In the genomic region with DNA sequence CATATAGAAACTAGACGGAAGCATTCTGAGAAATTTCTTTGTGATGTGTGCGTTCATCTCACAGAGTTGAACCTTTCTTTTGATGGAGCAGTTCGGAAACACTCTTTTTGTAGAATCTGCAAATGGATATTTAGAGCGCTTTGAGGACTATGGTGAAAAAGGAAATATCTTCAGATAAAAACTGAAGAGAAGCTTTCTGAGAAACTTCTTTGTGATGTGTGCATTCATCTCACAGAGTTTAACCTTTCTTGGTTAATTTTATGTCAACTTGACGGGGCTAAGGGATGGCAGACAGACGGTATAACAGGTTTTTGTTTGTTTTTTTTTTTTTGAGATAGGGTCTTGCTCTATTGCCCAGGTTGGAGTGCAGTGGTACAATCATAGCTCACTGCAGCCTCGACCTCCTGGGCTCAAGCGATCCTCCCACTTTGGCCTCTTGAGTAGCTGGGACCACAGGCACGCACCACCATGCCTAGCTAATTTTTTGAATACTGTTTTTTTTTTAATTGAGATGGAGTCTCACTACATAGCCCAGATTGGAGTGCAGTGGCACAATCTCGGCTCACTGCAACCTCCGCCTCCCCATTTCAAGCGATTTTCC, we compare ENCODE assay signal across 4 cellular contexts. TPM values are rescaled to one million over a fixed set of nuclear protein-coding genes. Genes with fewer than 3 reads are reported as not detected.
"Had no signal": no experiment of that assay in that cellular context is flagged by ENCODE, and none has a peak within 500 bp of the region (broad histone marks: within the 10 kb centered on the region; RNA-seq: fewer than 3 reads in every experiment).

No MANE protein-coding gene starts in this region.

RNA-seq across cellular contexts. Expression of gene TMEM184A, which starts 36.6 kb away (rescaled TPM):
- total RNA-seq: occipital lobe, skeletal muscle tissue, temporal lobe had no signal
- polyA plus RNA-seq: neural cell had no signal
